Comparison of ENCODE assay signal across 19 cellular contexts in genomic region chr19:14525729-14526128, GRCh38. TPM values are rescaled to one million over a fixed set of nuclear protein-coding genes. Genes with fewer than 3 reads are reported as not detected.
A peak's percentile ranks its signal among the peaks of the same experiment; 100 is the strongest.
DNase-seq lines count a peak whose midpoint lies in the region; ATAC-seq and TF ChIP-seq lines count a peak whose summit lies in the region.
"Had no signal": no experiment of that assay in that cellular context is flagged by ENCODE, and none has a peak within 500 bp of the region (broad histone marks: within the 10 kb centered on the region; RNA-seq: fewer than 3 reads in every experiment).

No MANE protein-coding gene starts in this region.

- H3K36me3 ChIP-seq in naive thymus-derived CD4-positive, alpha-beta T cell (ENCODE audit: control insufficient read depth in 2 of 3, insufficient read depth in 3 of 3, low read length in 3 of 3) = peaks cover 0 to 6% (median 0%) of the 10 kb centered on the region in 3 experiments
- H3K36me3 ChIP-seq in vagina = no peaks in the 10 kb centered on the region
- H3K36me3 ChIP-seq in GM23248 (ENCODE audit: low read depth) = no peaks in the 10 kb centered on the region
- H3K36me3 ChIP-seq: cardiac muscle cell, stomach had no signal

- no peak for TF ChIP-seq CTCF in vagina (IDR thresholded peaks at IDR 0.05)

- H3K9ac ChIP-seq in GM23248 = no peak overlapping the region

- no peak overlapping the region for H3K4me3 ChIP-seq in naive thymus-derived CD4-positive, alpha-beta T cell (ENCODE audit: low read length)
- H3K4me3 ChIP-seq in vagina (no peak overlapping the region), GM23248 (no peak overlapping the region)
- H3K4me3 ChIP-seq: cardiac muscle cell, stomach had no signal

- H3K4me2 ChIP-seq in GM23248 (ENCODE audit: unreplicated experiment) = no peak overlapping the region

- H2AFZ ChIP-seq in GM23248 = no peak overlapping the region

- no peak for TF ChIP-seq POLR2A in vagina (IDR thresholded peaks at IDR 0.05)

- no peak for DNase-seq in activated naive CD8-positive, alpha-beta T cell treated with anti-CD3 and anti-CD28 coated beads, Interleukin-2, amount 10 ng/mL, durations not matched to agents 7 days and 5 days
- DNase-seq in activated naive CD8-positive, alpha-beta T cell treated with anti-CD3 and anti-CD28 coated beads for 36 hours = no peak
- DNase-seq in caudate nucleus (lab: John Stamatoyannopoulos, UW) = no peak
- DNase-seq in naive thymus-derived CD4-positive, alpha-beta T cell = no peak
- no peak for DNase-seq in vagina (ENCODE audit: extremely low spot score in 2 of 2)
- no peak for DNase-seq in NCI-H2107 treated with DMSO at 0.1 percent for 48 hours (lab: John Stamatoyannopoulos, UW; ENCODE audit: unreplicated experiment)
- DNase-seq in NCI-H1694 (lab: John Stamatoyannopoulos, UW) = no peak
- no peak for DNase-seq in GM23248
- DNase-seq: activated naive CD4-positive, alpha-beta T cell treated with anti-CD3 and anti-CD28 coated beads, Interleukin-2, amount 10 ng/mL, durations not matched to agents 7 days and 5 days; activated T-cell treated with anti-CD3 and anti-CD28 coated beads, Interleukin-2, amount 50 U/mL, for 1 hour; kidney glomerular epithelial cell; NCI-H146; NCI-H524 treated with DMSO at 0.1 percent for 48 hours; nucleus accumbens; stimulated activated CD4-positive, alpha-beta T cell treated with anti-CD3 and anti-CD28 coated beads, Interleukin-1b, Interleukin-23, amount 100 ng/mL, for 48 hours; stomach had no signal

- intact Hi-C loops in naive thymus-derived CD4-positive, alpha-beta T cell (cut with micrococcal nuclease) = loop anchor here (10.0 kb wide), 3 partner anchors 681 to 1799 kb away; partner anchors contain the start of genes KLF2 (in 1 of the 2) and TPM4 (in 1 of the 2)
- intact Hi-C loops in vagina (cut with DNase I) = no loop called here

- H3K4me1 ChIP-seq in naive thymus-derived CD4-positive, alpha-beta T cell (ENCODE audit: control insufficient read depth in 2 of 2, insufficient read depth in 2 of 2, low read length in 2 of 2) = peaks cover 42 to 49% of the 10 kb centered on the region in 2 donors
- peaks cover 29% of the 10 kb centered on the region for H3K4me1 ChIP-seq in vagina
- peaks cover 17% of the 10 kb centered on the region for H3K4me1 ChIP-seq in GM23248 (ENCODE audit: insufficient read depth)

- H3K27me3 ChIP-seq in naive thymus-derived CD4-positive, alpha-beta T cell (ENCODE audit: control insufficient read depth in 2 of 2, insufficient read depth in 2 of 2, low read length in 2 of 2) = no peaks in the 10 kb centered on the region
- H3K27me3 ChIP-seq in vagina (no peaks in the 10 kb centered on the region), GM23248 (replicated peaks; ENCODE audit: insufficient read depth) (no peaks in the 10 kb centered on the region)
- H3K27me3 ChIP-seq: cardiac muscle cell, stomach had no signal

- H3K9me2 ChIP-seq in GM23248 (ENCODE audit: insufficient read depth) = no peaks in the 10 kb centered on the region

- H3K79me2 ChIP-seq in GM23248 (ENCODE audit: insufficient read depth) = peaks cover 9% of the 10 kb centered on the region

- no peaks in the 10 kb centered on the region for H4K20me1 ChIP-seq in GM23248 (ENCODE audit: insufficient read depth)

- peaks cover 37% of the 10 kb centered on the region for H3K4me1 Mint-ChIP-seq in activated naive CD8-positive, alpha-beta T cell treated with anti-CD3 and anti-CD28 coated beads, Interleukin-2, amount 10 ng/mL, durations not matched to agents 7 days and 5 days
- H3K4me1 Mint-ChIP-seq in activated naive CD8-positive, alpha-beta T cell treated with anti-CD3 and anti-CD28 coated beads for 36 hours = peaks cover 24% of the 10 kb centered on the region
- H3K4me1 Mint-ChIP-seq in naive thymus-derived CD4-positive, alpha-beta T cell = peaks cover 13 to 75% (median 53%) of the 10 kb centered on the region in 7 donors

- peak overlapping the region; percentile 52 for H3K27ac ChIP-seq in caudate nucleus (ENCODE audit: low read depth, low read length)
- H3K27ac ChIP-seq in naive thymus-derived CD4-positive, alpha-beta T cell (ENCODE audit: low read depth, low read length) = peak overlapping the region; percentile 97
- H3K27ac ChIP-seq in vagina = peak overlapping the region; percentile 98
- H3K27ac ChIP-seq in GM23248 = no peak overlapping the region
- H3K27ac ChIP-seq: cardiac muscle cell, stomach had no signal

- H3F3A ChIP-seq in GM23248 (ENCODE audit: insufficient read depth) = peaks cover 15% of the 10 kb centered on the region

- CTCF ChIA-PET in naive thymus-derived CD4-positive, alpha-beta T cell (lab: Charles Lee) = interaction anchor here (1.6 to 2.6 kb wide), 3 partner anchors 19 to 25 kb away, joined by 4 to 8 read pairs (median 8); no protein-coding TSS in a partner anchor

- no peak for ATAC-seq in activated naive CD8-positive, alpha-beta T cell treated with anti-CD3 and anti-CD28 coated beads, Interleukin-2, amount 10 ng/mL, durations not matched to agents 7 days and 5 days (ENCODE audit: low read depth)
- ATAC-seq in naive thymus-derived CD4-positive, alpha-beta T cell = no peak
- ATAC-seq: right cardiac atrium had no signal

- H3K27ac Mint-ChIP-seq in activated naive CD8-positive, alpha-beta T cell treated with anti-CD3 and anti-CD28 coated beads, Interleukin-2, amount 10 ng/mL, durations not matched to agents 7 days and 5 days = peak overlapping the region; percentile 48
- H3K27ac Mint-ChIP-seq in activated naive CD8-positive, alpha-beta T cell treated with anti-CD3 and anti-CD28 coated beads for 36 hours = no peak overlapping the region
- peak overlapping the region in 8 of 9 donors; percentile 77 to 99 (median 88) for H3K27ac Mint-ChIP-seq in naive thymus-derived CD4-positive, alpha-beta T cell

- no peak overlapping the region for H3K4me3 Mint-ChIP-seq in activated naive CD8-positive, alpha-beta T cell treated with anti-CD3 and anti-CD28 coated beads, Interleukin-2, amount 10 ng/mL, durations not matched to agents 7 days and 5 days
- H3K4me3 Mint-ChIP-seq in activated naive CD8-positive, alpha-beta T cell treated with anti-CD3 and anti-CD28 coated beads for 36 hours = no peak overlapping the region
- peak overlapping the region in 5 of 10 donors; percentile 21 to 53 (median 41) for H3K4me3 Mint-ChIP-seq in naive thymus-derived CD4-positive, alpha-beta T cell
- H3K4me3 Mint-ChIP-seq: activated naive CD4-positive, alpha-beta T cell treated with anti-CD3 and anti-CD28 coated beads, Interleukin-2, amount 10 ng/mL, durations not matched to agents 7 days and 5 days had no signal

- POLR2A ChIA-PET in activated naive CD8-positive, alpha-beta T cell treated with anti-CD3 and anti-CD28 coated beads, Interleukin-2, amount 10 ng/mL, durations not matched to agents 7 days and 5 days (lab: Charles Lee) = interaction anchor here (0.6 to 1.6 kb wide), 8 partner anchors 8 to 678 kb away, joined by 3 to 11 read pairs (median 3); partner anchors contain the start of gene DNAJB1
- POLR2A ChIA-PET in naive thymus-derived CD4-positive, alpha-beta T cell (lab: Charles Lee) = interaction anchor here (0.8 to 34.0 kb wide), 5 partner anchors 17 to 1374 kb away, joined by 3 to 1101 read pairs (median 4); partner anchors contain the start of genes DNAJB1 and GIPC1

- H3K27me3 Mint-ChIP-seq in activated naive CD8-positive, alpha-beta T cell treated with anti-CD3 and anti-CD28 coated beads, Interleukin-2, amount 10 ng/mL, durations not matched to agents 7 days and 5 days = no peaks in the 10 kb centered on the region
- no peaks in the 10 kb centered on the region for H3K27me3 Mint-ChIP-seq in activated naive CD8-positive, alpha-beta T cell treated with anti-CD3 and anti-CD28 coated beads for 36 hours
- no peaks in the 10 kb centered on the region for H3K27me3 Mint-ChIP-seq in naive thymus-derived CD4-positive, alpha-beta T cell
- H3K27me3 Mint-ChIP-seq: activated naive CD4-positive, alpha-beta T cell treated with anti-CD3 and anti-CD28 coated beads, Interleukin-2, amount 10 ng/mL, durations not matched to agents 7 days and 5 days had no signal

- H3K36me3 Mint-ChIP-seq in activated naive CD8-positive, alpha-beta T cell treated with anti-CD3 and anti-CD28 coated beads, Interleukin-2, amount 10 ng/mL, durations not matched to agents 7 days and 5 days = peaks cover 1% of the 10 kb centered on the region
- H3K36me3 Mint-ChIP-seq in activated naive CD8-positive, alpha-beta T cell treated with anti-CD3 and anti-CD28 coated beads for 36 hours = no peaks in the 10 kb centered on the region
- peaks cover 0 to 4% (median 0%) of the 10 kb centered on the region in 5 donors for H3K36me3 Mint-ChIP-seq in naive thymus-derived CD4-positive, alpha-beta T cell

- in situ Hi-C loops in GM23248 (cut with MboI) = no loop called here

- no peaks in the 10 kb centered on the region for H3K9me3 Mint-ChIP-seq in activated naive CD8-positive, alpha-beta T cell treated with anti-CD3 and anti-CD28 coated beads, Interleukin-2, amount 10 ng/mL, durations not matched to agents 7 days and 5 days
- H3K9me3 Mint-ChIP-seq in activated naive CD8-positive, alpha-beta T cell treated with anti-CD3 and anti-CD28 coated beads for 36 hours = no peaks in the 10 kb centered on the region
- peaks cover 0 to 7% (median 0%) of the 10 kb centered on the region in 11 donors for H3K9me3 Mint-ChIP-seq in naive thymus-derived CD4-positive, alpha-beta T cell
- H3K9me3 Mint-ChIP-seq: activated naive CD4-positive, alpha-beta T cell treated with anti-CD3 and anti-CD28 coated beads, Interleukin-2, amount 10 ng/mL, durations not matched to agents 7 days and 5 days had no signal

- 75 to 79% methylated on average over 6 of the region's 6 CpGs for WGBS in GM23248 (ENCODE audit: low coverage in 1 of 2, low lambda C conversion rate in 2 of 2, missing lambda C conversion rate in 2 of 2), 2 experiments

- no peaks in the 10 kb centered on the region for H3K9me3 ChIP-seq in naive thymus-derived CD4-positive, alpha-beta T cell (ENCODE audit: control insufficient read depth in 2 of 3, low read length in 3 of 3)
- no peaks in the 10 kb centered on the region for H3K9me3 ChIP-seq in vagina
- H3K9me3 ChIP-seq in GM23248 (ENCODE audit: low read depth) = no peaks in the 10 kb centered on the region
- H3K9me3 ChIP-seq: stomach had no signal

RNA-seq across cellular contexts. Expression of gene TECR, which starts 3.7 kb away (rescaled TPM):
- total RNA-seq in activated naive CD8-positive, alpha-beta T cell treated with anti-CD3 and anti-CD28 coated beads, Interleukin-2, amount 10 ng/mL, durations not matched to agents 7 days and 5 days = 100 to 1,000 TPM; 161 to 168 TPM
- 10 to 100 TPM; 86.1 to 88.7 TPM for total RNA-seq in activated naive CD8-positive, alpha-beta T cell treated with anti-CD3 and anti-CD28 coated beads for 36 hours
- total RNA-seq in naive thymus-derived CD4-positive, alpha-beta T cell = 100 to 1,000 TPM; 123 to 218 (median 150) TPM
- polyA plus RNA-seq in naive thymus-derived CD4-positive, alpha-beta T cell = 100 to 1,000 TPM; 290 to 325 TPM
- total RNA-seq in vagina = 110 TPM
- 38.8 and 40.1 TPM in 2 replicates for total RNA-seq in GM23248 (2014; rRNA removed; shearing (Covaris generic))
- polyA plus RNA-seq in GM23248 (2016; fragmentation: Nextera tagmentation; extraction: Ambion mirVana) = 129 and 132 TPM in 2 replicates

RNA-seq across cellular contexts. Expression of gene DNAJB1, which starts 7.5 kb away (rescaled TPM):
- 100 to 1,000 TPM; 103 to 110 TPM for total RNA-seq in activated naive CD8-positive, alpha-beta T cell treated with anti-CD3 and anti-CD28 coated beads, Interleukin-2, amount 10 ng/mL, durations not matched to agents 7 days and 5 days
- total RNA-seq in activated naive CD8-positive, alpha-beta T cell treated with anti-CD3 and anti-CD28 coated beads for 36 hours = 10 to 100 TPM; 45.0 to 45.7 TPM
- 100 to 1,000 TPM in 4 of 5 experiments, 10 to 100 TPM in 1; 87.4 to 574 (median 177) TPM for total RNA-seq in naive thymus-derived CD4-positive, alpha-beta T cell
- 100 to 1,000 TPM; 221 to 307 TPM for polyA plus RNA-seq in naive thymus-derived CD4-positive, alpha-beta T cell
- 164 TPM for total RNA-seq in vagina
- 82.5 and 101 TPM in 2 replicates for total RNA-seq in GM23248 (2014; rRNA removed; shearing (Covaris generic))
- polyA plus RNA-seq in GM23248 (2016; fragmentation: Nextera tagmentation; extraction: Ambion mirVana) = 124 and 127 TPM in 2 replicates

RNA-seq across cellular contexts. Expression of gene GIPC1, which starts 29.8 kb away (rescaled TPM):
- total RNA-seq in activated naive CD8-positive, alpha-beta T cell treated with anti-CD3 and anti-CD28 coated beads, Interleukin-2, amount 10 ng/mL, durations not matched to agents 7 days and 5 days = 10 to 100 TPM; 31.7 to 32.4 TPM
- total RNA-seq in activated naive CD8-positive, alpha-beta T cell treated with anti-CD3 and anti-CD28 coated beads for 36 hours = 10 to 100 TPM; 22.5 to 24.8 TPM
- 10 to 100 TPM; 21.3 to 45.4 (median 24.7) TPM for total RNA-seq in naive thymus-derived CD4-positive, alpha-beta T cell
- polyA plus RNA-seq in naive thymus-derived CD4-positive, alpha-beta T cell = 10 to 100 TPM; 34.0 to 46.1 TPM
- 81.0 TPM for total RNA-seq in vagina
- total RNA-seq in GM23248 (2014; rRNA removed; shearing (Covaris generic)) = 143 and 173 TPM in 2 replicates
- polyA plus RNA-seq in GM23248 (2016; fragmentation: Nextera tagmentation; extraction: Ambion mirVana) = 106 and 112 TPM in 2 replicates

RNA-seq across cellular contexts. Expression of gene NDUFB7, which starts 46.1 kb away (rescaled TPM):
- total RNA-seq in activated naive CD8-positive, alpha-beta T cell treated with anti-CD3 and anti-CD28 coated beads, Interleukin-2, amount 10 ng/mL, durations not matched to agents 7 days and 5 days = 100 to 1,000 TPM in 1 of 2 experiments, 10 to 100 TPM in 1; 90.7 to 108 TPM
- total RNA-seq in activated naive CD8-positive, alpha-beta T cell treated with anti-CD3 and anti-CD28 coated beads for 36 hours = 100 to 1,000 TPM; 128 to 129 TPM
- total RNA-seq in naive thymus-derived CD4-positive, alpha-beta T cell = 100 to 1,000 TPM in 1 of 5 experiments, 10 to 100 TPM in 4; 50.6 to 129 (median 63.4) TPM
- polyA plus RNA-seq in naive thymus-derived CD4-positive, alpha-beta T cell = 100 to 1,000 TPM; 194 to 210 TPM
- total RNA-seq in vagina = 375 TPM
- 186 and 244 TPM in 2 replicates for total RNA-seq in GM23248 (2014; rRNA removed; shearing (Covaris generic))
- 316 and 336 TPM in 2 replicates for polyA plus RNA-seq in GM23248 (2016; fragmentation: Nextera tagmentation; extraction: Ambion mirVana)

RNA-seq across cellular contexts. Expression of gene PTGER1, which starts 50.6 kb away (rescaled TPM):
- under 1 TPM; 0.34 to 0.36 TPM for total RNA-seq in activated naive CD8-positive, alpha-beta T cell treated with anti-CD3 and anti-CD28 coated beads, Interleukin-2, amount 10 ng/mL, durations not matched to agents 7 days and 5 days
- total RNA-seq in activated naive CD8-positive, alpha-beta T cell treated with anti-CD3 and anti-CD28 coated beads for 36 hours = under 1 TPM; 0.25 to 0.40 TPM
- under 1 TPM in 1 of 5 experiments, not detected in 4; 0.46 TPM for total RNA-seq in naive thymus-derived CD4-positive, alpha-beta T cell
- polyA plus RNA-seq in naive thymus-derived CD4-positive, alpha-beta T cell = not detected
- not detected for total RNA-seq in vagina
- total RNA-seq in GM23248 (2014; rRNA removed; shearing (Covaris generic)) = 0.22 and 2.5 TPM in 2 replicates
- polyA plus RNA-seq in GM23248 (2016; fragmentation: Nextera tagmentation; extraction: Ambion mirVana) = 0.79 and 0.80 TPM in 2 replicates
- total RNA-seq: SK-MEL-5 had no signal
- polyA plus RNA-seq: right cardiac atrium had no signal
